ENCODE assay signal across 1 cellular context in genomic region chr1:214261206-214262123, GRCh38.
TF ChIP-seq lines count a peak whose summit lies in the region.

No MANE protein-coding gene starts in this region.

TF ChIP-seq in HepG2, 621 proteins besides CTCF, POLR2A, EP300 and RAD21 (continued from another document and continues in another):
- TF ChIP-seq MNT (IDR thresholded peaks at IDR 0.05) (no peak), ETV5 (CRISPR knock-in tag; IDR thresholded peaks at IDR 0.05; ENCODE audit: borderline replicate concordance) (0 out of 2 replicates have a peak, but pooled peaks have one; percentile 20), ZNF737 (CRISPR knock-in tag; IDR thresholded peaks at IDR 0.05; ENCODE audit: borderline replicate concordance) (no peak), MZF1 (CRISPR knock-in tag; IDR thresholded peaks at IDR 0.05; ENCODE audit: borderline replicate concordance) (no peak), CEBPZ (IDR thresholded peaks at IDR 0.05; ENCODE audit: low read length) (no peak), PHF5A (CRISPR knock-in tag; IDR thresholded peaks at IDR 0.05; ENCODE audit: low read depth, unreplicated experiment) (peak; percentile 41), GTF3A (CRISPR knock-in tag; conservative IDR thresholded peaks at IDR 0.05) (no peak), ZNF280B (CRISPR knock-in tag; IDR thresholded peaks at IDR 0.05; ENCODE audit: borderline replicate concordance) (no peak), HOMEZ (CRISPR knock-in tag; IDR thresholded peaks at IDR 0.05; ENCODE audit: low read depth) (no peak), ZSCAN22 (CRISPR knock-in tag; IDR thresholded peaks at IDR 0.05) (no peak), ZNF441 (CRISPR knock-in tag; IDR thresholded peaks at IDR 0.05; ENCODE audit: borderline replicate concordance) (no peak), XRCC5 (optimal IDR thresholded peaks at IDR 0.05; ENCODE audit: low read length) (peak; percentile 88), ZNF264 (CRISPR knock-in tag; IDR thresholded peaks at IDR 0.05) (no peak), ERF (CRISPR knock-in tag; IDR thresholded peaks at IDR 0.05) (peak; percentile 46; the same call in 1 of the 2 replicates), ZNF512B (CRISPR knock-in tag; IDR thresholded peaks at IDR 0.05; ENCODE audit: borderline replicate concordance) (no peak), ZNF430 (CRISPR knock-in tag; IDR thresholded peaks at IDR 0.05) (no peak), TOE1 (CRISPR knock-in tag; IDR thresholded peaks at IDR 0.05) (no peak), SUZ12 (IDR thresholded peaks at IDR 0.05; ENCODE audit: low read depth, low read length) (no peak), TBX2 (CRISPR knock-in tag; IDR thresholded peaks at IDR 0.05; ENCODE audit: borderline replicate concordance) (no peak), HNF1B (CRISPR knock-in tag; IDR thresholded peaks at IDR 0.05) (0 out of 2 replicates have a peak, but pooled peaks have one; percentile 30), CEBPB (IDR thresholded peaks at IDR 0.05; ENCODE audit: borderline replicate concordance, low read depth, low read length) (peak; percentile 84), ZNF619 (CRISPR knock-in tag; IDR thresholded peaks at IDR 0.05) (no peak), KLF6 (CRISPR knock-in tag; IDR thresholded peaks at IDR 0.05) (no peak), ZFP36L2 (CRISPR knock-in tag; IDR thresholded peaks at IDR 0.05) (no peak), ZBTB14 (CRISPR knock-in tag; IDR thresholded peaks at IDR 0.05) (no peak), FOXO4 (CRISPR knock-in tag; conservative IDR thresholded peaks at IDR 0.05) (0 out of 2 replicates have a peak, but pooled peaks have one; percentile 77), ZNF329 (CRISPR knock-in tag; IDR thresholded peaks at IDR 0.05; ENCODE audit: low read depth) (no peak)
- TF ChIP-seq, protein P1, sequence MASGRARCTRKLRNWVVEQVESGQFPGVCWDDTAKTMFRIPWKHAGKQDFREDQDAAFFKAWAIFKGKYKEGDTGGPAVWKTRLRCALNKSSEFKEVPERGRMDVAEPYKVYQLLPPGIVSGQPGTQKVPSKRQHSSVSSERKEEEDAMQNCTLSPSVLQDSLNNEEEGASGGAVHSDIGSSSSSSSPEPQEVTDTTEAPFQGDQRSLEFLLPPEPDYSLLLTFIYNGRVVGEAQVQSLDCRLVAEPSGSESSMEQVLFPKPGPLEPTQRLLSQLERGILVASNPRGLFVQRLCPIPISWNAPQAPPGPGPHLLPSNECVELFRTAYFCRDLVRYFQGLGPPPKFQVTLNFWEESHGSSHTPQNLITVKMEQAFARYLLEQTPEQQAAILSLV (CRISPR knock-in tag; IDR thresholded peaks at IDR 0.05; ENCODE audit: borderline replicate concordance): peak; percentile 49; the same call in 1 of the 2 replicates
- TF ChIP-seq, protein P2, sequence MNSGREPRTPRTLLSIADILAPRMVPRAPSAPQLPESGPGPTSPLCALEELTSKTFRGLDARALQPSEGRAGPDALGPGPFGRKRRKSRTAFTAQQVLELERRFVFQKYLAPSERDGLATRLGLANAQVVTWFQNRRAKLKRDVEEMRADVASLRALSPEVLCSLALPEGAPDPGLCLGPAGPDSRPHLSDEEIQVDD (CRISPR knock-in tag; IDR thresholded peaks at IDR 0.05; ENCODE audit: borderline replicate concordance): no peak
- TF ChIP-seq, protein P3, sequence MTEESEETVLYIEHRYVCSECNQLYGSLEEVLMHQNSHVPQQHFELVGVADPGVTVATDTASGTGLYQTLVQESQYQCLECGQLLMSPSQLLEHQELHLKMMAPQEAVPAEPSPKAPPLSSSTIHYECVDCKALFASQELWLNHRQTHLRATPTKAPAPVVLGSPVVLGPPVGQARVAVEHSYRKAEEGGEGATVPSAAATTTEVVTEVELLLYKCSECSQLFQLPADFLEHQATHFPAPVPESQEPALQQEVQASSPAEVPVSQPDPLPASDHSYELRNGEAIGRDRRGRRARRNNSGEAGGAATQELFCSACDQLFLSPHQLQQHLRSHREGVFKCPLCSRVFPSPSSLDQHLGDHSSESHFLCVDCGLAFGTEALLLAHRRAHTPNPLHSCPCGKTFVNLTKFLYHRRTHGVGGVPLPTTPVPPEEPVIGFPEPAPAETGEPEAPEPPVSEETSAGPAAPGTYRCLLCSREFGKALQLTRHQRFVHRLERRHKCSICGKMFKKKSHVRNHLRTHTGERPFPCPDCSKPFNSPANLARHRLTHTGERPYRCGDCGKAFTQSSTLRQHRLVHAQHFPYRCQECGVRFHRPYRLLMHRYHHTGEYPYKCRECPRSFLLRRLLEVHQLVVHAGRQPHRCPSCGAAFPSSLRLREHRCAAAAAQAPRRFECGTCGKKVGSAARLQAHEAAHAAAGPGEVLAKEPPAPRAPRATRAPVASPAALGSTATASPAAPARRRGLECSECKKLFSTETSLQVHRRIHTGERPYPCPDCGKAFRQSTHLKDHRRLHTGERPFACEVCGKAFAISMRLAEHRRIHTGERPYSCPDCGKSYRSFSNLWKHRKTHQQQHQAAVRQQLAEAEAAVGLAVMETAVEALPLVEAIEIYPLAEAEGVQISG (CRISPR knock-in tag; IDR thresholded peaks at IDR 0.05): peak; percentile 63
- TF ChIP-seq, protein P4, sequence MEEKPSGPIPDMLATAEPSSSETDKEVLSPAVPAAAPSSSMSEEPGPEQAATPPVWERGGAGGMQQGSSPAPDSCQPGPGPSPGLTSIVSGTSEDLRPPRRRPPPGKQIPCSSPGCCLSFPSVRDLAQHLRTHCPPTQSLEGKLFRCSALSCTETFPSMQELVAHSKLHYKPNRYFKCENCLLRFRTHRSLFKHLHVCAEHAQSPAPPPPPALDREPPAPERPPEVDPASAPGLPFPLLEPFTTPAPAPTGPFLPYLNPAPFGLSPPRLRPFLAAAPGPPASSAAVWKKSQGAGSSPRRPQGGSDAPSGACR (CRISPR knock-in tag; IDR thresholded peaks at IDR 0.05): no peak
- TF ChIP-seq, protein P5, sequence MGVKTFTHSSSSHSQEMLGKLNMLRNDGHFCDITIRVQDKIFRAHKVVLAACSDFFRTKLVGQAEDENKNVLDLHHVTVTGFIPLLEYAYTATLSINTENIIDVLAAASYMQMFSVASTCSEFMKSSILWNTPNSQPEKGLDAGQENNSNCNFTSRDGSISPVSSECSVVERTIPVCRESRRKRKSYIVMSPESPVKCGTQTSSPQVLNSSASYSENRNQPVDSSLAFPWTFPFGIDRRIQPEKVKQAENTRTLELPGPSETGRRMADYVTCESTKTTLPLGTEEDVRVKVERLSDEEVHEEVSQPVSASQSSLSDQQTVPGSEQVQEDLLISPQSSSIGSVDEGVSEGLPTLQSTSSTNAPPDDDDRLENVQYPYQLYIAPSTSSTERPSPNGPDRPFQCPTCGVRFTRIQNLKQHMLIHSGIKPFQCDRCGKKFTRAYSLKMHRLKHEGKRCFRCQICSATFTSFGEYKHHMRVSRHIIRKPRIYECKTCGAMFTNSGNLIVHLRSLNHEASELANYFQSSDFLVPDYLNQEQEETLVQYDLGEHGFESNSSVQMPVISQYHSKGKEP (CRISPR knock-in tag; IDR thresholded peaks at IDR 0.05): no peak
